In genomic region chr7:2405601-2406345, GRCh38 we compare ENCODE assay signal across 8 cellular contexts.
DNase-seq lines count a peak whose midpoint lies in the region; ATAC-seq lines count a peak whose summit lies in the region.

No MANE protein-coding gene starts in this region.

- peaks cover 1% of the 10 kb centered on the region for H3K9me3 Mint-ChIP-seq in memory B cell

- H3K27ac ChIP-seq in caudate nucleus (ENCODE audit: low read depth, low read length): no peak overlapping the region

- peak; percentile 50 to 66 (median 57) for DNase-seq in stimulated activated CD4-positive, alpha-beta T cell treated with anti-CD3 and anti-CD28 coated beads, Interleukin-12 subunit alpha, Interleukin-12 subunit beta, amount 100 ng/mL, for 48 hours (ENCODE audit: low read depth in 2 of 3, low spot score in 1 of 3)
- DNase-seq in stimulated activated CD4-positive, alpha-beta T cell treated with anti-CD3 and anti-CD28 coated beads, Interleukin-12 subunit alpha, Interleukin-12 subunit beta, amount 100 ng/mL, for 4 hours: no peak
- peak; percentile 13 to 43 for DNase-seq in activated CD4-positive, alpha-beta T cell treated with anti-CD3 and anti-CD28 coated beads, Interleukin-2, amount 50 U/mL, for 24 hours (ENCODE audit: low read depth in 1 of 2, low spot score in 1 of 2)
- DNase-seq in memory B cell (ENCODE audit: low spot score in 2 of 2) (no peak), NCI-H526 (lab: John Stamatoyannopoulos, UW) (no peak), caudate nucleus (lab: John Stamatoyannopoulos, UW) (no peak), cerebellar nuclear complex (lab: John Stamatoyannopoulos, UW) (no peak)

- ATAC-seq in HG03378 (IDR thresholded peaks at IDR 0.05; ENCODE audit: unreplicated experiment): peak; percentile 44
- ATAC-seq in memory B cell (ENCODE audit: low read depth): peak; percentile 29

- peaks cover 44% of the 10 kb centered on the region for H3K4me1 Mint-ChIP-seq in memory B cell

- H3K27me3 Mint-ChIP-seq in memory B cell: no peaks in the 10 kb centered on the region

- peaks cover 3% of the 10 kb centered on the region for H3K36me3 Mint-ChIP-seq in memory B cell

- peak overlapping the region; percentile 65 for H3K4me3 Mint-ChIP-seq in memory B cell

- H3K27ac Mint-ChIP-seq in memory B cell: peak overlapping the region; percentile 38

Comparison
In these comparisons a context has a peak if more than half of its experiments do, and no peak if none do; other contexts are left out.
1. DNase-seq: peak in stimulated activated CD4-positive, alpha-beta T cell treated with anti-CD3 and anti-CD28 coated beads, Interleukin-12 subunit alpha, Interleukin-12 subunit beta, amount 100 ng/mL, for 48 hours (3 of 3) and activated CD4-positive, alpha-beta T cell treated with anti-CD3 and anti-CD28 coated beads, Interleukin-2, amount 50 U/mL, for 24 hours (2 of 2); none in stimulated activated CD4-positive, alpha-beta T cell treated with anti-CD3 and anti-CD28 coated beads, Interleukin-12 subunit alpha, Interleukin-12 subunit beta, amount 100 ng/mL, for 4 hours (single experiment), memory B cell (0 of 2), NCI-H526 (0 of 2), caudate nucleus (0 of 61) and cerebellar nuclear complex (0 of 2).